Comparison of ENCODE assay signal across 20 cellular contexts in the genomic region with DNA sequence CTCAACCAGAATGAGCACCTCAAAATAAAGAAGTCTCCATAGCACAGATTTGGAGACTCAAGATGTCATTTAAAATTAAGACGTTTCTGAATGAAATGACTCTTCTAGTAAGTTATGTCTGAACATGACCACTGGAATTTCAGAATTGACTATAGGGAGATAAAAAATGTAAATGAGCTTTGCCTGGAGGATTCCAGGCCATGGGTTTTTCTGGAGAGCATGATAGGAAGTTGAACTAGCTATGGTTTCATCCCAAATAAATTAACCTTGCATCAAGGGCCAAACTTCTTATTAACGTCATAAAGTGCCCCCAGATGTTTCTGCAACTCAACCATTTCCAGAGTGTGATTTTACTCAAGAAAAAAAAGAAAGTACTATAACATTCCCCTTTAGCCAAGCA.
"Had no signal": no experiment of that assay in that cellular context is flagged by ENCODE, and none has a peak within 500 bp of the region (broad histone marks: within the 10 kb centered on the region; RNA-seq: fewer than 3 reads in every experiment).

No MANE protein-coding gene starts in this region.

- H3K9me3 Mint-ChIP-seq: activated CD8-positive, alpha-beta T cell treated with anti-CD3 and anti-CD28 coated beads for 36 hours; activated naive CD4-positive, alpha-beta T cell treated with anti-CD3 and anti-CD28 coated beads, Interleukin-2, amount 50 U/mL, for 24 hours; activated T-cell treated with anti-CD3 and anti-CD28 coated beads, Interleukin-2, amount 50 U/mL, for 4 hours; endodermal cell; T-helper 2 cell treated with Interferon-gamma antibody and Interleukin-4, amounts not matched to agents 5 μg/mL and 100 μg/mL, for 36 hours had no signal

- H3K9me3 ChIP-seq: adrenal gland, breast epithelium, heart left ventricle, ovary, right lobe of liver, spleen, testis had no signal

- H3K27ac Mint-ChIP-seq: activated B cell treated with CpG ODN at 0.5 μM for 24 hours; activated CD8-positive, alpha-beta T cell treated with anti-CD3 and anti-CD28 coated beads for 36 hours; activated naive CD4-positive, alpha-beta T cell treated with anti-CD3 and anti-CD28 coated beads, Interleukin-2, amount 50 U/mL, for 24 hours; endodermal cell; naive B cell; neural progenitor cell; stimulated activated naive CD8-positive, alpha-beta T cell treated with anti-CD3 and anti-CD28 coated beads, Interleukin-15, Interleukin-2, amounts not matched to agents 100 ng/mL and 50 ng/mL, for 24 hours; T-helper 2 cell treated with Interferon-gamma antibody and Interleukin-4, amounts not matched to agents 5 μg/mL and 100 μg/mL, for 36 hours had no signal

- H3K4me1 Mint-ChIP-seq: activated B cell treated with CpG ODN at 0.5 μM for 24 hours; activated naive CD4-positive, alpha-beta T cell treated with anti-CD3 and anti-CD28 coated beads, Interleukin-2, amount 50 U/mL, for 24 hours; naive B cell had no signal

- H3K4me1 ChIP-seq: adrenal gland, breast epithelium, heart left ventricle, neural progenitor cell, right lobe of liver, spleen, testis had no signal

- DNase-seq: activated B cell treated with CpG ODN at 0.5 μM for 24 hours; activated CD4-positive, alpha-beta T cell treated with anti-CD3 and anti-CD28 coated beads for 48 hours; activated CD8-positive, alpha-beta T cell treated with anti-CD3 and anti-CD28 coated beads for 36 hours; activated effector memory CD4-positive, alpha-beta T cell treated with Interleukin-2 at 50 U/mL for 16 hours; activated T-cell treated with anti-CD3 and anti-CD28 coated beads, Interleukin-2, amount 50 U/mL, for 4 hours; adrenal gland; endodermal cell; heart left ventricle; islet precursor cell; mammary epithelial cell; naive B cell; ovary; right lobe of liver; spleen; testis had no signal

- H3K4me3 Mint-ChIP-seq: activated B cell treated with CpG ODN at 0.5 μM for 24 hours; activated CD8-positive, alpha-beta T cell treated with anti-CD3 and anti-CD28 coated beads for 36 hours; activated naive CD4-positive, alpha-beta T cell treated with anti-CD3 and anti-CD28 coated beads, Interleukin-2, amount 50 U/mL, for 24 hours; activated T-cell treated with anti-CD3 and anti-CD28 coated beads, Interleukin-2, amount 50 U/mL, for 4 hours; endodermal cell; naive B cell; neural progenitor cell; stimulated activated naive CD8-positive, alpha-beta T cell treated with anti-CD3 and anti-CD28 coated beads, Interleukin-15, Interleukin-2, amounts not matched to agents 100 ng/mL and 50 ng/mL, for 24 hours; T-helper 2 cell treated with Interferon-gamma antibody and Interleukin-4, amounts not matched to agents 5 μg/mL and 100 μg/mL, for 36 hours had no signal

- H3K27me3 ChIP-seq: adrenal gland, breast epithelium, heart left ventricle, neural progenitor cell, ovary, right lobe of liver, spleen, testis had no signal

- H3K4me3 ChIP-seq: adrenal gland, breast epithelium, heart left ventricle, neural progenitor cell, ovary, right lobe of liver, spleen, testis had no signal

- H3K9ac ChIP-seq: neural progenitor cell had no signal

- H3K27ac ChIP-seq: adrenal gland, breast epithelium, heart left ventricle, neural progenitor cell, ovary, right lobe of liver, spleen, testis had no signal

- H2AFZ ChIP-seq: neural progenitor cell had no signal

- H3K36me3 ChIP-seq: adrenal gland, breast epithelium, heart left ventricle, neural progenitor cell, ovary, right lobe of liver, spleen had no signal

- H3K27me3 Mint-ChIP-seq: activated B cell treated with CpG ODN at 0.5 μM for 24 hours, naive B cell had no signal

- H3K36me3 Mint-ChIP-seq: activated naive CD4-positive, alpha-beta T cell treated with anti-CD3 and anti-CD28 coated beads, Interleukin-2, amount 50 U/mL, for 24 hours; neural progenitor cell had no signal

- ATAC-seq: activated CD8-positive, alpha-beta T cell treated with anti-CD3 and anti-CD28 coated beads for 36 hours; activated T-cell treated with anti-CD3 and anti-CD28 coated beads, Interleukin-2, amount 50 U/mL, for 4 hours; heart left ventricle; right lobe of liver had no signal

- H3K4me2 ChIP-seq: neural progenitor cell had no signal
